ENCODE assay signal across 8 cellular contexts in genomic region chr16:2777231-2777902, GRCh38. TPM values are rescaled to one million over a fixed set of nuclear protein-coding genes. Genes with fewer than 3 reads are reported as not detected.
A peak's percentile ranks its signal among the peaks of the same experiment; 100 is the strongest.
DNase-seq lines count a peak whose midpoint lies in the region; ATAC-seq and TF ChIP-seq lines count a peak whose summit lies in the region.

ELOB (minus strand) TSS chr16:2777280; CDS start chr16:2777239, 41 bp downstream.

- H3K27me3 Mint-ChIP-seq in activated B cell treated with CpG ODN at 0.5 μM for 24 hours: no peaks in the 10 kb centered on the region

- no peaks in the 10 kb centered on the region for H3K9me3 Mint-ChIP-seq in activated B cell treated with CpG ODN at 0.5 μM for 24 hours

- peak within 1 kb of the TSS; percentile 94 for H3K4me3 Mint-ChIP-seq in activated B cell treated with CpG ODN at 0.5 μM for 24 hours

- DNase-seq in SIG-M5 treated with dmso at 0.1 percent for 504 hours (lab: John Stamatoyannopoulos, UW; ENCODE audit: unreplicated experiment) (peak; percentile 75), SIG-M5 (lab: John Stamatoyannopoulos, UW) (no peak), NCI-H2171 (lab: John Stamatoyannopoulos, UW) (peak; percentile 84), activated B cell treated with CpG ODN at 0.5 μM for 24 hours (peak; percentile 92), cardiac fibroblast (ENCODE audit: low read depth in 2 of 2) (peak; percentile 78 to 86), inferior parietal cortex (ENCODE audit: extremely low spot score) (peak; percentile 63), spleen (peak; percentile 97)

- peak in 2 of 3 donors; percentile 12 to 21 for TF ChIP-seq POLR2A in spleen (IDR thresholded peaks at IDR 0.05)

- peaks cover 28% of the 10 kb centered on the region for H3K4me1 Mint-ChIP-seq in activated B cell treated with CpG ODN at 0.5 μM for 24 hours

- peak within 1 kb of the TSS; percentile 95 for H3K27ac Mint-ChIP-seq in activated B cell treated with CpG ODN at 0.5 μM for 24 hours

- H3K4me3 ChIP-seq in cardiac fibroblast (replicated peaks in 1 of 2; ENCODE audit: low read depth in 2 of 2, low read length in 2 of 2) (peak within 1 kb of the TSS; percentile 95 to 97), spleen (peak within 1 kb of the TSS; percentile 75 to 97 (median 93))

- intact Hi-C loops in activated B cell treated with CpG ODN at 0.5 μM for 24 hours (cut with micrococcal nuclease): loop anchor here (1.0 to 5.0 kb wide), 3 partner anchors 25 to 105 kb away; partner anchors contain the start of genes FLYWCH2 and SRRM2
- intact Hi-C loops in spleen (cut with DNase I; ENCODE audit: low total_unique reads): no loop called here

- peaks cover 39% of the 10 kb centered on the region for H3K36me3 Mint-ChIP-seq in activated B cell treated with CpG ODN at 0.5 μM for 24 hours (ENCODE audit: low read depth)

- no peaks in the 10 kb centered on the region for H3K9me3 ChIP-seq in spleen

- H3K36me3 ChIP-seq in spleen: peaks cover 0 to 33% (median 25%) of the 10 kb centered on the region in 6 donors

- 0 to 3% (median 1%) methylated on average over 8 to 69 of the region's 70 CpGs for WGBS in spleen, 5 donors

- peaks cover 22 to 54% (median 39%) of the 10 kb centered on the region in 6 donors for H3K4me1 ChIP-seq in spleen

- H3K27me3 ChIP-seq in spleen (replicated peaks in 1 of 7): no peaks in the 10 kb centered on the region

- H3K27ac ChIP-seq in spleen: peak within 1 kb of the TSS; percentile 100

- POLR2A ChIA-PET in activated B cell treated with CpG ODN at 0.5 μM for 24 hours (lab: Charles Lee): interaction anchor here (0.8 to 5.1 kb wide), 12 partner anchors 8 to 813 kb away, joined by 3 to 68 read pairs (median 6); partner anchors contain the start of genes FLYWCH1, FLYWCH2, PKMYT1 and PRSS41

- TF ChIP-seq CTCF in activated B cell treated with CpG ODN at 0.5 μM for 24 hours (IDR thresholded peaks at IDR 0.05): no peak
- no peak for TF ChIP-seq CTCF in cardiac fibroblast (IDR thresholded peaks at IDR 0.05; ENCODE audit: low read depth, low read length)
- no peak for TF ChIP-seq CTCF in spleen (IDR thresholded peaks at IDR 0.05 in 8 of 11, conservative IDR thresholded peaks at IDR 0.05 in 3 of 11)

- CTCF ChIA-PET in activated B cell treated with CpG ODN at 0.5 μM for 24 hours (lab: Charles Lee): no interaction called here

- ATAC-seq in HG03025 (IDR thresholded peaks at IDR 0.05; ENCODE audit: low FRiP score, unreplicated experiment) (peak; percentile 59), activated B cell treated with CpG ODN at 0.5 μM for 24 hours (ENCODE audit: low read depth) (peak; percentile 94)

RNA-seq across cellular contexts. Expression of gene ELOB, which starts in this region (rescaled TPM):
- total RNA-seq in activated B cell treated with CpG ODN at 0.5 μM for 24 hours (172 and 190 TPM in 2 replicates), spleen (100 to 1,000 TPM; 128 to 467 (median 134) TPM)
- polyA plus RNA-seq in spleen: 100 to 1,000 TPM; 233 to 378 (median 247) TPM
